ENCODE assay signal across 1 cellular context in the genomic region with DNA sequence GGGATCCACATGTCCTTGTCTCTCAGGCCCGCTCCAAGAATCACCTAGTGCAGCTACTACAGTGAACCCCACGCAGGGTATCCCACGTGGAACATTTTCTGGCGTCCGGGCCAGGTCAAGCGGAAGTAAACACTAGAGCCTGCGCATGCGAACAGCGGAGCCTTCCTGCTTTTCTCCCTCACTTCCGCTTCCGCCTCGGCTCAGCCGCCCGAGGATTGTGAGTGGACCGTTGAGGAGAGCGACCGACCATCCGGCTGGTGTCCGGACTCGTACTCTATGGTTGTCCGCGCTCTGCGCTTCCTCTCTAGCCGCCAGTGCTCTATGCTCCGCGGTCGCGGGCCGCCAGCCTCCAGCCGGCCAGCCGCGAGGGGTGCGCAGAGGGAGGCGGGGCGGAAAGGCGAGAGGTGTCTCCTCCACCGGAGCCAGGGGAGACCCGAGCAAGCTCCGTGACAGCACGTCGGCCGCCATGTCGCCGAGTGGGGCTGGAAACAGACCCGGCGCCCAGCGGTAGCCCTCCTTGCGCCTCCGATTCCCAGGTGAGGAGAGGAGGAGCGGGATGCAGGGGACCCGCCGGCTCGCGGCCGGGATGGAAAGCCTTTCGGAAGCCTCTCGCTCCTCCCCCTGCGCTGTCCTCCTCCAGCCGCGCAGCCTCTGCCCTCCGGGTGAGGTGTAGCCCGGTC.
A peak's percentile ranks its signal among the peaks of the same experiment; 100 is the strongest.
TF ChIP-seq lines count a peak whose summit lies in the region.

A gene with protein sequence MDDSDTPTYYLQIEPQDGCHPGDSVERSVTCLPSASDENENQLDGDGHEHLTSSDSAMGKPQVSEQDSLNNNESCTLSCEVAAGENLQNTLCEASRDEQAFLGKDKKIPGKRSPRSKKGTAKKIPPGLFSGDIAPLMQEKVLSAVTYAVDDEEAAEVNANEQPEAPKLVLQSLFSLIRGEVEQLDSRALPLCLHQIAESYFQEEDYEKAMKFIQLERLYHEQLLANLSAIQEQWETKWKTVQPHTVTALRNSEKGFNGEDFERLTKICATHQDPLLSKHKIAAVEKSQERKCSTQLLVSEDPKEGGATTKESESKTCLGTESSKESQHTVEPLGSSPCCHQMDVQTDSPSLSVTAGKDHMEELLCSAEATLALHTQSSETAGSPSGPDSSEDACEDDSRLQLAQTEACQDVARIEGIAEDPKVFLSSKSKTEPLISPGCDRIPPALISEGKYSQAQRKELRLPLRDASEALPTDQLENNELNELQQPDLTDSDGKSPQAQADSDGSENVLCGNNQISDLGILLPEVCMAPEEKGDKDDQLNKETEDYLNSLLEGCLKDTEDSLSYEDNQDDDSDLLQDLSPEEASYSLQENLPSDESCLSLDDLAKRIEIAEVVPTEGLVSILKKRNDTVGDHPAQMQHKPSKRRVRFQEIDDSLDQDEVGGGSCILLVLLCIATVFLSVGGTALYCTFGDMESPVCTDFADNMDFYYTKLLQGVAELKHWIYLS (plus strand): TSS at position 329 of the 680 bp plus-strand sequence. CDS start 25,107 bp downstream, outside the sequence.
A gene with protein sequence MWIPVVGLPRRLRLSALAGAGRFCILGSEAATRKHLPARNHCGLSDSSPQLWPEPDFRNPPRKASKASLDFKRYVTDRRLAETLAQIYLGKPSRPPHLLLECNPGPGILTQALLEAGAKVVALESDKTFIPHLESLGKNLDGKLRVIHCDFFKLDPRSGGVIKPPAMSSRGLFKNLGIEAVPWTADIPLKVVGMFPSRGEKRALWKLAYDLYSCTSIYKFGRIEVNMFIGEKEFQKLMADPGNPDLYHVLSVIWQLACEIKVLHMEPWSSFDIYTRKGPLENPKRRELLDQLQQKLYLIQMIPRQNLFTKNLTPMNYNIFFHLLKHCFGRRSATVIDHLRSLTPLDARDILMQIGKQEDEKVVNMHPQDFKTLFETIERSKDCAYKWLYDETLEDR (minus strand): TSS at position 134 of the 680 bp plus-strand sequence. CDS start 123 bp downstream, at position 11.

TF ChIP-seq in K562, 482 proteins besides CTCF, POLR2A, EP300 and RAD21 (continued from another document and continues in another):
- TF ChIP-seq POLR2G (IDR thresholded peaks at IDR 0.05; ENCODE audit: low read depth, low read length): peak; percentile 97
- TF ChIP-seq, protein P1, sequence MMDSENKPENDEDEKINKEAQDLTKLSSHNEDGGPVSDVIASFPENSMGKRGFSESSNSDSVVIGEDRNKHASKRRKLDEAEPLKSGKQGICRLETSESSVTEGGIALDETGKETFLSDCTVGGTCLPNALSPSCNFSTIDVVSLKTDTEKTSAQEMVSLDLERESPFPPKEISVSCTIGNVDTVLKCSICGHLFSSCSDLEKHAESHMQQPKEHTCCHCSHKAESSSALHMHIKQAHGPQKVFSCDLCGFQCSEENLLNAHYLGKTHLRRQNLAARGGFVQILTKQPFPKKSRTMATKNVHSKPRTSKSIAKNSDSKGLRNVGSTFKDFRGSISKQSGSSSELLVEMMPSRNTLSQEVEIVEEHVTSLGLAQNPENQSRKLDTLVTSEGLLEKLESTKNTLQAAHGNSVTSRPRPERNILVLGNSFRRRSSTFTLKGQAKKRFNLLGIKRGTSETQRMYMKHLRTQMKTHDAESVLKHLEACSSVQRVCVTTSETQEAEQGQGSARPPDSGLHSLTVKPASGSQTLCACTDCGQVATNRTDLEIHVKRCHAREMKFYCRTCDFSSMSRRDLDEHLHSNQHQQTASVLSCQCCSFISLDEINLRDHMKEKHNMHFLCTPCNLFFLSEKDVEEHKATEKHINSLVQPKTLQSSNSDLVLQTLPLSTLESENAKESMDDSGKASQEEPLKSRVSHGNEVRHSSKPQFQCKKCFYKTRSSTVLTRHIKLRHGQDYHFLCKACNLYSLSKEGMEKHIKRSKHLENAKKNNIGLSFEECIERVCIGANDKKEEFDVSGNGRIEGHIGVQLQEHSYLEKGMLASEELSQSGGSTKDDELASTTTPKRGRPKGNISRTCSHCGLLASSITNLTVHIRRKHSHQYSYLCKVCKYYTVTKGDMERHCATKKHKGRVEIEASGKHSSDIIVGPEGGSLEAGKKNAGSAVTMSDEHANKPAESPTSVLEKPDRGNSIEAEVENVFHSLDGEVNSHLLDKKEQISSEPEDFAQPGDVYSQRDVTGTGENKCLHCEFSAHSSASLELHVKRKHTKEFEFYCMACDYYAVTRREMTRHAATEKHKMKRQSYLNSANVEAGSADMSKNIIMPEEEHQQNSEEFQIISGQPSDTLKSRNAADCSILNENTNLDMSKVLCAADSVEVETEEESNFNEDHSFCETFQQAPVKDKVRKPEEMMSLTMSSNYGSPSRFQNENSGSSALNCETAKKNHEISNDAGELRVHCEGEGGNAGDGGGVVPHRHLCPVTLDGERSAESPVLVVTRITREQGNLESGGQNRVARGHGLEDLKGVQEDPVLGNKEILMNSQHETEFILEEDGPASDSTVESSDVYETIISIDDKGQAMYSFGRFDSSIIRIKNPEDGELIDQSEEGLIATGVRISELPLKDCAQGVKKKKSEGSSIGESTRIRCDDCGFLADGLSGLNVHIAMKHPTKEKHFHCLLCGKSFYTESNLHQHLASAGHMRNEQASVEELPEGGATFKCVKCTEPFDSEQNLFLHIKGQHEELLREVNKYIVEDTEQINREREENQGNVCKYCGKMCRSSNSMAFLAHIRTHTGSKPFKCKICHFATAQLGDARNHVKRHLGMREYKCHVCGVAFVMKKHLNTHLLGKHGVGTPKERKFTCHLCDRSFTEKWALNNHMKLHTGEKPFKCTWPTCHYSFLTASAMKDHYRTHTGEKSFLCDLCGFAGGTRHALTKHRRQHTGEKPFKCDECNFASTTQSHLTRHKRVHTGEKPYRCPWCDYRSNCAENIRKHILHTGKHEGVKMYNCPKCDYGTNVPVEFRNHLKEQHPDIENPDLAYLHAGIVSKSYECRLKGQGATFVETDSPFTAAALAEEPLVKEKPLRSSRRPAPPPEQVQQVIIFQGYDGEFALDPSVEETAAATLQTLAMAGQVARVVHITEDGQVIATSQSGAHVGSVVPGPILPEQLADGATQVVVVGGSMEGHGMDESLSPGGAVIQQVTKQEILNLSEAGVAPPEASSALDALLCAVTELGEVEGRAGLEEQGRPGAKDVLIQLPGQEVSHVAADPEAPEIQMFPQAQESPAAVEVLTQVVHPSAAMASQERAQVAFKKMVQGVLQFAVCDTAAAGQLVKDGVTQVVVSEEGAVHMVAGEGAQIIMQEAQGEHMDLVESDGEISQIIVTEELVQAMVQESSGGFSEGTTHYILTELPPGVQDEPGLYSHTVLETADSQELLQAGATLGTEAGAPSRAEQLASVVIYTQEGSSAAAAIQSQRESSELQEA (IDR thresholded peaks at IDR 0.05; ENCODE audit: low read depth): no peak
- TF ChIP-seq SIN3B (IDR thresholded peaks at IDR 0.05; ENCODE audit: low read depth): peak; percentile 83
- no peak for TF ChIP-seq ZNF764 (CRISPR knock-in tag; IDR thresholded peaks at IDR 0.05; ENCODE audit: low read depth)
- no peak for TF ChIP-seq RBM22 (IDR thresholded peaks at IDR 0.05; ENCODE audit: low read depth, low read length, poor library complexity, severe bottlenecking)
- peak; percentile 92 for TF ChIP-seq HNRNPLL (IDR thresholded peaks at IDR 0.05; ENCODE audit: low read depth, low read length, poor library complexity, severe bottlenecking)
- peak; percentile 16 for TF ChIP-seq SMAD1 (IDR thresholded peaks at IDR 0.05; ENCODE audit: low read depth, low read length, partially characterized antibody)
- TF ChIP-seq NCOA6 (IDR thresholded peaks at IDR 0.05): no peak
- TF ChIP-seq TAF1 (IDR thresholded peaks at IDR 0.05; ENCODE audit: control insufficient read depth, extremely low read depth, insufficient read depth, low read length, severe bottlenecking): peak; percentile 93
- TF ChIP-seq MYC (IDR thresholded peaks at IDR 0.05; ENCODE audit: low read depth, low read length): peak; percentile 97
- TF ChIP-seq MYC (CRISPR knock-in tag; IDR thresholded peaks at IDR 0.05; ENCODE audit: borderline replicate concordance, low read depth): peak; percentile 71; the same call in 1 of the 2 replicates
- TF ChIP-seq, protein P2, sequence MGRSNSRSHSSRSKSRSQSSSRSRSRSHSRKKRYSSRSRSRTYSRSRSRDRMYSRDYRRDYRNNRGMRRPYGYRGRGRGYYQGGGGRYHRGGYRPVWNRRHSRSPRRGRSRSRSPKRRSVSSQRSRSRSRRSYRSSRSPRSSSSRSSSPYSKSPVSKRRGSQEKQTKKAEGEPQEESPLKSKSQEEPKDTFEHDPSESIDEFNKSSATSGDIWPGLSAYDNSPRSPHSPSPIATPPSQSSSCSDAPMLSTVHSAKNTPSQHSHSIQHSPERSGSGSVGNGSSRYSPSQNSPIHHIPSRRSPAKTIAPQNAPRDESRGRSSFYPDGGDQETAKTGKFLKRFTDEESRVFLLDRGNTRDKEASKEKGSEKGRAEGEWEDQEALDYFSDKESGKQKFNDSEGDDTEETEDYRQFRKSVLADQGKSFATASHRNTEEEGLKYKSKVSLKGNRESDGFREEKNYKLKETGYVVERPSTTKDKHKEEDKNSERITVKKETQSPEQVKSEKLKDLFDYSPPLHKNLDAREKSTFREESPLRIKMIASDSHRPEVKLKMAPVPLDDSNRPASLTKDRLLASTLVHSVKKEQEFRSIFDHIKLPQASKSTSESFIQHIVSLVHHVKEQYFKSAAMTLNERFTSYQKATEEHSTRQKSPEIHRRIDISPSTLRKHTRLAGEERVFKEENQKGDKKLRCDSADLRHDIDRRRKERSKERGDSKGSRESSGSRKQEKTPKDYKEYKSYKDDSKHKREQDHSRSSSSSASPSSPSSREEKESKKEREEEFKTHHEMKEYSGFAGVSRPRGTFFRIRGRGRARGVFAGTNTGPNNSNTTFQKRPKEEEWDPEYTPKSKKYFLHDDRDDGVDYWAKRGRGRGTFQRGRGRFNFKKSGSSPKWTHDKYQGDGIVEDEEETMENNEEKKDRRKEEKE (IDR thresholded peaks at IDR 0.05; ENCODE audit: borderline replicate concordance in 1 of 2, control insufficient read depth in 1 of 2, low read depth in 2 of 2, low read length in 1 of 2): peak in 1 of 2 experiments; percentile 81; a peak in 1 of 4 replicates
- TF ChIP-seq, protein P3, sequence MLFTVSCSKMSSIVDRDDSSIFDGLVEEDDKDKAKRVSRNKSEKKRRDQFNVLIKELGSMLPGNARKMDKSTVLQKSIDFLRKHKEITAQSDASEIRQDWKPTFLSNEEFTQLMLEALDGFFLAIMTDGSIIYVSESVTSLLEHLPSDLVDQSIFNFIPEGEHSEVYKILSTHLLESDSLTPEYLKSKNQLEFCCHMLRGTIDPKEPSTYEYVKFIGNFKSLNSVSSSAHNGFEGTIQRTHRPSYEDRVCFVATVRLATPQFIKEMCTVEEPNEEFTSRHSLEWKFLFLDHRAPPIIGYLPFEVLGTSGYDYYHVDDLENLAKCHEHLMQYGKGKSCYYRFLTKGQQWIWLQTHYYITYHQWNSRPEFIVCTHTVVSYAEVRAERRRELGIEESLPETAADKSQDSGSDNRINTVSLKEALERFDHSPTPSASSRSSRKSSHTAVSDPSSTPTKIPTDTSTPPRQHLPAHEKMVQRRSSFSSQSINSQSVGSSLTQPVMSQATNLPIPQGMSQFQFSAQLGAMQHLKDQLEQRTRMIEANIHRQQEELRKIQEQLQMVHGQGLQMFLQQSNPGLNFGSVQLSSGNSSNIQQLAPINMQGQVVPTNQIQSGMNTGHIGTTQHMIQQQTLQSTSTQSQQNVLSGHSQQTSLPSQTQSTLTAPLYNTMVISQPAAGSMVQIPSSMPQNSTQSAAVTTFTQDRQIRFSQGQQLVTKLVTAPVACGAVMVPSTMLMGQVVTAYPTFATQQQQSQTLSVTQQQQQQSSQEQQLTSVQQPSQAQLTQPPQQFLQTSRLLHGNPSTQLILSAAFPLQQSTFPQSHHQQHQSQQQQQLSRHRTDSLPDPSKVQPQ (CRISPR knock-in tag; IDR thresholded peaks at IDR 0.05; ENCODE audit: borderline replicate concordance): no peak
- no peak for TF ChIP-seq EZH2 (IDR thresholded peaks at IDR 0.05; ENCODE audit: borderline replicate concordance, low read depth, low read length)
- peak; percentile 99 to 100 for TF ChIP-seq FOXK2 (conservative IDR thresholded peaks at IDR 0.05 in 1 of 2, IDR thresholded peaks at IDR 0.05 in 1 of 2; ENCODE audit: low read depth in 2 of 2)
- 0 out of 2 replicates have a peak, but pooled peaks have one; percentile 58 for TF ChIP-seq CBFB (CRISPR knock-in tag; IDR thresholded peaks at IDR 0.05)
- peak; percentile 80 for TF ChIP-seq HCFC1 (IDR thresholded peaks at IDR 0.05; ENCODE audit: low read depth, low read length)
- peak; percentile 84 for TF ChIP-seq FOXJ2 (tag; IDR thresholded peaks at IDR 0.05)
- TF ChIP-seq TCFL5 (CRISPR knock-in tag; conservative IDR thresholded peaks at IDR 0.05): no peak
- TF ChIP-seq, protein P4, sequence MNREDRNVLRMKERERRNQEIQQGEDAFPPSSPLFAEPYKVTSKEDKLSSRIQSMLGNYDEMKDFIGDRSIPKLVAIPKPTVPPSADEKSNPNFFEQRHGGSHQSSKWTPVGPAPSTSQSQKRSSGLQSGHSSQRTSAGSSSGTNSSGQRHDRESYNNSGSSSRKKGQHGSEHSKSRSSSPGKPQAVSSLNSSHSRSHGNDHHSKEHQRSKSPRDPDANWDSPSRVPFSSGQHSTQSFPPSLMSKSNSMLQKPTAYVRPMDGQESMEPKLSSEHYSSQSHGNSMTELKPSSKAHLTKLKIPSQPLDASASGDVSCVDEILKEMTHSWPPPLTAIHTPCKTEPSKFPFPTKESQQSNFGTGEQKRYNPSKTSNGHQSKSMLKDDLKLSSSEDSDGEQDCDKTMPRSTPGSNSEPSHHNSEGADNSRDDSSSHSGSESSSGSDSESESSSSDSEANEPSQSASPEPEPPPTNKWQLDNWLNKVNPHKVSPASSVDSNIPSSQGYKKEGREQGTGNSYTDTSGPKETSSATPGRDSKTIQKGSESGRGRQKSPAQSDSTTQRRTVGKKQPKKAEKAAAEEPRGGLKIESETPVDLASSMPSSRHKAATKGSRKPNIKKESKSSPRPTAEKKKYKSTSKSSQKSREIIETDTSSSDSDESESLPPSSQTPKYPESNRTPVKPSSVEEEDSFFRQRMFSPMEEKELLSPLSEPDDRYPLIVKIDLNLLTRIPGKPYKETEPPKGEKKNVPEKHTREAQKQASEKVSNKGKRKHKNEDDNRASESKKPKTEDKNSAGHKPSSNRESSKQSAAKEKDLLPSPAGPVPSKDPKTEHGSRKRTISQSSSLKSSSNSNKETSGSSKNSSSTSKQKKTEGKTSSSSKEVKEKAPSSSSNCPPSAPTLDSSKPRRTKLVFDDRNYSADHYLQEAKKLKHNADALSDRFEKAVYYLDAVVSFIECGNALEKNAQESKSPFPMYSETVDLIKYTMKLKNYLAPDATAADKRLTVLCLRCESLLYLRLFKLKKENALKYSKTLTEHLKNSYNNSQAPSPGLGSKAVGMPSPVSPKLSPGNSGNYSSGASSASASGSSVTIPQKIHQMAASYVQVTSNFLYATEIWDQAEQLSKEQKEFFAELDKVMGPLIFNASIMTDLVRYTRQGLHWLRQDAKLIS (CRISPR knock-in tag; IDR thresholded peaks at IDR 0.05): peak; percentile 67; the same call in 1 of the 2 replicates
- TF ChIP-seq NFIX (CRISPR knock-in tag; IDR thresholded peaks at IDR 0.05; ENCODE audit: low read depth): no peak
- TF ChIP-seq XRCC5 (IDR thresholded peaks at IDR 0.05; ENCODE audit: low read depth, low read length): peak; percentile 55; the same call in 1 of the 2 replicates
- no peak for TF ChIP-seq ZNF589 (CRISPR knock-in tag; IDR thresholded peaks at IDR 0.05; ENCODE audit: low read depth)
- peak; percentile 99 for TF ChIP-seq NRF1 (conservative IDR thresholded peaks at IDR 0.05 in 1 of 2, IDR thresholded peaks at IDR 0.05 in 1 of 2)
- TF ChIP-seq MEF2D (tag; conservative IDR thresholded peaks at IDR 0.05; ENCODE audit: low read depth): 0 out of 2 replicates have a peak, but pooled peaks have one; percentile 37
- TF ChIP-seq ZNF324 (CRISPR knock-in tag; IDR thresholded peaks at IDR 0.05): no peak
- TF ChIP-seq ZNF263 (CRISPR knock-in tag; IDR thresholded peaks at IDR 0.05; ENCODE audit: borderline replicate concordance): peak; percentile 99
- no peak for TF ChIP-seq SRSF1 (IDR thresholded peaks at IDR 0.05; ENCODE audit: low read depth, low read length)
- TF ChIP-seq TRIM28 (IDR thresholded peaks at IDR 0.05): no peak; the same call in 1 of the 2 replicates
- peak; percentile 27 for TF ChIP-seq WHSC1 (IDR thresholded peaks at IDR 0.05; ENCODE audit: low read length)
